In genomic region chr6:157494132-157494705, GRCh38 we compare ENCODE assay signal across 17 cellular contexts.
"Had no signal": no experiment of that assay in that cellular context is flagged by ENCODE, and none has a peak within 500 bp of the region (broad histone marks: within the 10 kb centered on the region; RNA-seq: fewer than 3 reads in every experiment).

No MANE protein-coding gene starts in this region.

- H3K36me3 ChIP-seq: esophagus squamous epithelium, lower lobe of right lung, pancreas, spleen, tibial artery had no signal

- H3K4me3 ChIP-seq: esophagus squamous epithelium, hepatocyte, lower lobe of right lung, pancreas, spleen, tibial artery had no signal

- H3K27me3 ChIP-seq: hepatocyte, pancreas, spleen, tibial artery had no signal

- H3K9me3 Mint-ChIP-seq: activated naive CD4-positive, alpha-beta T cell treated with anti-CD3 and anti-CD28 coated beads for 36 hours; dendritic cell treated with granulocyte-macrophage colony-stimulating factor and Interleukin-4, amounts not matched to agents 40 ng/mL and 50 ng/mL, for 4 days had no signal

- H3K4me1 ChIP-seq: esophagus squamous epithelium, lower lobe of right lung, tibial artery had no signal

- ATAC-seq: activated CD4-positive, alpha-beta T cell treated with anti-CD3 and anti-CD28 coated beads for 36 hours; lower lobe of right lung; naive thymus-derived CD8-positive, alpha-beta T cell; pancreas; stimulated activated naive CD8-positive, alpha-beta T cell treated with anti-CD3 and anti-CD28 coated beads, Interleukin-15, Interleukin-2, amounts not matched to agents 100 U/mL and 50 U/mL, for 24 hours had no signal

- H3K4me3 Mint-ChIP-seq: activated CD4-positive, alpha-beta memory T cell treated with anti-CD3 and anti-CD28 coated beads, Interleukin-2, amount 10 ng/mL, durations not matched to agents 7 days and 5 days; activated CD4-positive, alpha-beta T cell treated with anti-CD3 and anti-CD28 coated beads for 36 hours; activated naive CD4-positive, alpha-beta T cell treated with anti-CD3 and anti-CD28 coated beads for 36 hours; activated T-cell treated with anti-CD3 and anti-CD28 coated beads, Interleukin-2, amount 50 U/mL, for 24 hours; brain; dendritic cell treated with granulocyte-macrophage colony-stimulating factor and Interleukin-4, amounts not matched to agents 40 ng/mL and 50 ng/mL, for 4 days; naive thymus-derived CD8-positive, alpha-beta T cell had no signal

- H3K9me3 ChIP-seq: esophagus squamous epithelium, lower lobe of right lung, pancreas, tibial artery had no signal

- DNase-seq: activated CD4-positive, alpha-beta memory T cell treated with anti-CD3 and anti-CD28 coated beads, Interleukin-2, amount 10 ng/mL, durations not matched to agents 7 days and 5 days; activated CD4-positive, alpha-beta T cell treated with anti-CD3 and anti-CD28 coated beads for 36 hours; activated naive CD4-positive, alpha-beta T cell treated with anti-CD3 and anti-CD28 coated beads for 36 hours; activated T-cell treated with anti-CD3 and anti-CD28 coated beads, Interleukin-2, amount 50 U/mL, for 24 hours; effector CD8-positive, alpha-beta T cell; esophagus squamous epithelium; lower lobe of right lung; naive thymus-derived CD8-positive, alpha-beta T cell; pancreas; spleen; stimulated activated naive CD8-positive, alpha-beta T cell treated with anti-CD3 and anti-CD28 coated beads, Interleukin-15, Interleukin-2, amounts not matched to agents 100 U/mL and 50 U/mL, for 24 hours; substantia nigra; T-helper 2 cell; tibial artery had no signal

- H3K27me3 Mint-ChIP-seq: brain had no signal

- H3K27ac ChIP-seq: esophagus squamous epithelium, hepatocyte, lower lobe of right lung, spleen, tibial artery had no signal

- H3K27ac Mint-ChIP-seq: activated CD4-positive, alpha-beta memory T cell treated with anti-CD3 and anti-CD28 coated beads, Interleukin-2, amount 10 ng/mL, durations not matched to agents 7 days and 5 days; activated CD4-positive, alpha-beta T cell treated with anti-CD3 and anti-CD28 coated beads for 36 hours; activated naive CD4-positive, alpha-beta T cell treated with anti-CD3 and anti-CD28 coated beads for 36 hours; activated T-cell treated with anti-CD3 and anti-CD28 coated beads, Interleukin-2, amount 50 U/mL, for 24 hours; dendritic cell treated with granulocyte-macrophage colony-stimulating factor and Interleukin-4, amounts not matched to agents 40 ng/mL and 50 ng/mL, for 4 days had no signal

- H3K36me3 Mint-ChIP-seq: brain had no signal
